20 cellular contexts compared by ENCODE assay signal in genomic region chr12:3598896-3599295, GRCh38.
"Had no signal": no experiment of that assay in that cellular context is flagged by ENCODE, and none has a peak within 500 bp of the region (broad histone marks: within the 10 kb centered on the region; RNA-seq: fewer than 3 reads in every experiment).

No MANE protein-coding gene starts in this region.

- H3K9me3 Mint-ChIP-seq: effector memory CD8-positive, alpha-beta T cell; stimulated activated memory B cell treated with anti-CD40 and anti-IgM and Interleukin-4, amounts not matched to agents 10 μg/mL and 1 μg/mL and 100 μg/mL, for 72 hours; stimulated activated naive CD8-positive, alpha-beta T cell treated with anti-CD3 and anti-CD28 coated beads, Interleukin-15, Interleukin-2, amounts not matched to agents 100 ng/mL and 50 ng/mL, for 24 hours had no signal

- H3K4me3 ChIP-seq: esophagus squamous epithelium, gastroesophageal sphincter, hepatocyte, psoas muscle, right lobe of liver, testis, transverse colon had no signal

- H3K27me3 ChIP-seq: right lobe of liver, testis, transverse colon had no signal

- H3K9me3 ChIP-seq: esophagus squamous epithelium, gastroesophageal sphincter, psoas muscle, right lobe of liver, testis, transverse colon had no signal

- H3K4me1 Mint-ChIP-seq: naive B cell; stimulated activated memory B cell treated with anti-CD40 and anti-IgM and Interleukin-4, amounts not matched to agents 10 μg/mL and 1 μg/mL and 100 μg/mL, for 72 hours had no signal

- H3K27me3 Mint-ChIP-seq: stimulated activated naive CD8-positive, alpha-beta T cell treated with anti-CD3 and anti-CD28 coated beads, Interleukin-15, Interleukin-2, amounts not matched to agents 100 ng/mL and 50 ng/mL, for 24 hours had no signal

- H3K36me3 Mint-ChIP-seq: naive B cell; stimulated activated memory B cell treated with anti-CD40 and anti-IgM and Interleukin-4, amounts not matched to agents 10 μg/mL and 1 μg/mL and 100 μg/mL, for 72 hours had no signal

- H3K4me1 ChIP-seq: esophagus squamous epithelium, gastroesophageal sphincter, right lobe of liver, transverse colon had no signal

- H3K27ac ChIP-seq: esophagus squamous epithelium, gastroesophageal sphincter, hepatocyte, parathyroid adenoma, psoas muscle, right lobe of liver, testis, transverse colon had no signal

- DNase-seq: cortex of kidney; effector memory CD8-positive, alpha-beta T cell; esophagus squamous epithelium; foreskin fibroblast; kidney; left colon; naive B cell; psoas muscle; retina; right lobe of liver; stimulated activated CD4-positive, alpha-beta T cell treated with anti-CD3 and anti-CD28 coated beads, Interleukin-15, amount 100 ng/mL, for 24 hours; stimulated activated CD4-positive, alpha-beta T cell treated with anti-CD3 and anti-CD28 coated beads, Interleukin-1b, Interleukin-23, amount 100 ng/mL, for 48 hours; stimulated activated CD4-positive, alpha-beta T cell treated with anti-CD3 and anti-CD28 coated beads, Interleukin-4, amount 100 ng/mL, for 24 hours; testis; transverse colon had no signal

- H3K4me3 Mint-ChIP-seq: effector memory CD8-positive, alpha-beta T cell; naive B cell; stimulated activated memory B cell treated with anti-CD40 and anti-IgM and Interleukin-4, amounts not matched to agents 10 μg/mL and 1 μg/mL and 100 μg/mL, for 72 hours; stimulated activated naive CD8-positive, alpha-beta T cell treated with anti-CD3 and anti-CD28 coated beads, Interleukin-15, Interleukin-2, amounts not matched to agents 100 ng/mL and 50 ng/mL, for 24 hours had no signal

- H3K36me3 ChIP-seq: esophagus squamous epithelium, gastroesophageal sphincter, right lobe of liver, transverse colon had no signal

- H3K27ac Mint-ChIP-seq: naive B cell; stimulated activated memory B cell treated with anti-CD40 and anti-IgM and Interleukin-4, amounts not matched to agents 10 μg/mL and 1 μg/mL and 100 μg/mL, for 72 hours; stimulated activated naive CD8-positive, alpha-beta T cell treated with anti-CD3 and anti-CD28 coated beads, Interleukin-15, Interleukin-2, amounts not matched to agents 100 ng/mL and 50 ng/mL, for 24 hours had no signal
